Comparison of ENCODE assay signal across 23 cellular contexts in genomic region chr10:125828311-125828710, GRCh38. TPM values are rescaled to one million over a fixed set of nuclear protein-coding genes. Genes with fewer than 3 reads are reported as not detected.
DNase-seq lines count a peak whose midpoint lies in the region; ATAC-seq and TF ChIP-seq lines count a peak whose summit lies in the region.
"Had no signal": no experiment of that assay in that cellular context is flagged by ENCODE, and none has a peak within 500 bp of the region (broad histone marks: within the 10 kb centered on the region; RNA-seq: fewer than 3 reads in every experiment).

No MANE protein-coding gene starts in this region.

- H3K4me3 ChIP-seq in MM.1S (ENCODE audit: low read length) = no peak overlapping the region
- H3K4me3 ChIP-seq in hepatocyte = no peak overlapping the region
- H3K4me3 ChIP-seq: BLaER1, GM12878 had no signal

- H3K9me2 ChIP-seq in MM.1S (replicated peaks; ENCODE audit: insufficient read depth, low read length) = no peaks in the 10 kb centered on the region
- H3K9me2 ChIP-seq in hepatocyte (replicated peaks; ENCODE audit: insufficient read depth) = no peaks in the 10 kb centered on the region

- H3K9ac ChIP-seq in MM.1S (ENCODE audit: low read length) = no peak overlapping the region
- H3K9ac ChIP-seq: BLaER1 had no signal

- peaks cover 18% of the 10 kb centered on the region for H3K36me3 ChIP-seq in MM.1S (replicated peaks; ENCODE audit: insufficient read depth, low read length)
- no peaks in the 10 kb centered on the region for H3K36me3 ChIP-seq in hepatocyte (replicated peaks; ENCODE audit: insufficient read depth, low read depth)

- WGBS in hepatocyte (ENCODE audit: low lambda C conversion rate, missing lambda C conversion rate) = 71% methylated on average over 5 of the region's 5 CpGs

- H3K79me2 ChIP-seq in MM.1S (ENCODE audit: low read length) (peaks cover 64% of the 10 kb centered on the region), hepatocyte (peaks cover 46% of the 10 kb centered on the region)

- H3K9me3 ChIP-seq in MM.1S (replicated peaks; ENCODE audit: insufficient read depth, low read length) (no peaks in the 10 kb centered on the region), hepatocyte (ENCODE audit: low read depth) (no peaks in the 10 kb centered on the region)
- H3K9me3 ChIP-seq: BLaER1 had no signal

- no peaks in the 10 kb centered on the region for H3K9me3 Mint-ChIP-seq in activated T-cell treated with anti-CD3 and anti-CD28 coated beads, Interleukin-2, amount 50 U/mL, for 72 hours
- no peaks in the 10 kb centered on the region for H3K9me3 Mint-ChIP-seq in activated T-cell treated with anti-CD3 and anti-CD28 coated beads, Interleukin-2, amount 50 U/mL, for 4 hours
- H3K9me3 Mint-ChIP-seq in activated naive CD8-positive, alpha-beta T cell (ENCODE audit: low read depth) = no peaks in the 10 kb centered on the region
- H3K9me3 Mint-ChIP-seq in memory B cell = no peaks in the 10 kb centered on the region
- H3K9me3 Mint-ChIP-seq: CD8-positive, alpha-beta memory T cell; H9 had no signal

- no peak overlapping the region for H3K4me2 ChIP-seq in MM.1S (ENCODE audit: low read depth, low read length)
- H3K4me2 ChIP-seq in hepatocyte = no peak overlapping the region
- H3K4me2 ChIP-seq: BLaER1 had no signal

- H3K27me3 ChIP-seq in MM.1S (replicated peaks; ENCODE audit: insufficient read depth, low read length) = no peaks in the 10 kb centered on the region
- H3K27me3 ChIP-seq in hepatocyte = no peaks in the 10 kb centered on the region
- H3K27me3 ChIP-seq: BLaER1 had no signal

- H3K4me1 ChIP-seq in MM.1S (ENCODE audit: low read length) = peaks cover 37% of the 10 kb centered on the region
- H3K4me1 ChIP-seq in hepatocyte (ENCODE audit: insufficient read depth) = peaks cover 10% of the 10 kb centered on the region

- peak overlapping the region; percentile 84 for H3K27ac Mint-ChIP-seq in activated T-cell treated with anti-CD3 and anti-CD28 coated beads, Interleukin-2, amount 50 U/mL, for 72 hours
- H3K27ac Mint-ChIP-seq in activated naive CD8-positive, alpha-beta T cell = peak overlapping the region; percentile 54
- peak overlapping the region; percentile 67 for H3K27ac Mint-ChIP-seq in memory B cell
- H3K27ac Mint-ChIP-seq: H9 had no signal

- H3K4me3 Mint-ChIP-seq in activated T-cell treated with anti-CD3 and anti-CD28 coated beads, Interleukin-2, amount 50 U/mL, for 72 hours = peak overlapping the region in 1 of 2 donors; percentile 13
- H3K4me3 Mint-ChIP-seq in activated T-cell treated with anti-CD3 and anti-CD28 coated beads, Interleukin-2, amount 50 U/mL, for 4 hours = no peak overlapping the region
- H3K4me3 Mint-ChIP-seq in activated naive CD8-positive, alpha-beta T cell = no peak overlapping the region
- H3K4me3 Mint-ChIP-seq in memory B cell = no peak overlapping the region
- H3K4me3 Mint-ChIP-seq: CD8-positive, alpha-beta memory T cell; H9 had no signal

- peaks cover 7 to 34% of the 10 kb centered on the region in 2 donors for H3K36me3 Mint-ChIP-seq in activated T-cell treated with anti-CD3 and anti-CD28 coated beads, Interleukin-2, amount 50 U/mL, for 72 hours (ENCODE audit: insufficient read depth in 2 of 2)
- H3K36me3 Mint-ChIP-seq in activated T-cell treated with anti-CD3 and anti-CD28 coated beads, Interleukin-2, amount 50 U/mL, for 4 hours (ENCODE audit: insufficient read depth) = peaks cover 32% of the 10 kb centered on the region
- peaks cover 10% of the 10 kb centered on the region for H3K36me3 Mint-ChIP-seq in activated naive CD8-positive, alpha-beta T cell
- peaks cover 21% of the 10 kb centered on the region for H3K36me3 Mint-ChIP-seq in memory B cell

- H3K4me1 Mint-ChIP-seq in activated T-cell treated with anti-CD3 and anti-CD28 coated beads, Interleukin-2, amount 50 U/mL, for 72 hours (ENCODE audit: low read depth) = peaks cover 17% of the 10 kb centered on the region
- H3K4me1 Mint-ChIP-seq in activated T-cell treated with anti-CD3 and anti-CD28 coated beads, Interleukin-2, amount 50 U/mL, for 4 hours (ENCODE audit: low read depth) = peaks cover 10% of the 10 kb centered on the region
- H3K4me1 Mint-ChIP-seq in activated naive CD8-positive, alpha-beta T cell (ENCODE audit: low read depth) = peaks cover 22% of the 10 kb centered on the region
- peaks cover 10% of the 10 kb centered on the region for H3K4me1 Mint-ChIP-seq in memory B cell
- H3K4me1 Mint-ChIP-seq: H9 had no signal

- TF ChIP-seq CTCF in MM.1S (IDR thresholded peaks at IDR 0.05; ENCODE audit: low read length) (no peak), hepatocyte (IDR thresholded peaks at IDR 0.05; ENCODE audit: poor library complexity) (no peak)

- no peak for DNase-seq in activated T-cell treated with anti-CD3 and anti-CD28 coated beads, Interleukin-2, amount 50 U/mL, for 72 hours
- no peak for DNase-seq in activated T-cell treated with anti-CD3 and anti-CD28 coated beads, Interleukin-2, amount 50 U/mL, for 4 hours
- DNase-seq in MM.1S (no peak), memory B cell (ENCODE audit: low spot score in 2 of 2) (no peak), hepatocyte (ENCODE audit: low spot score) (no peak)
- no peak for DNase-seq in activated CD4-positive, CD25-positive, alpha-beta regulatory T cell (lab: John Stamatoyannopoulos, UW)
- DNase-seq: CD8-positive, alpha-beta memory T cell; DMS53; EL; H9; NCI-H1105 treated with DMSO at 0.1 percent for 48 hours; NCI-H187; NCI-H2107; NCI-H2227 treated with DMSO at 0.1 percent for 48 hours; NCI-H510A treated with DMSO at 0.1 percent for 48 hours; NCI-H774; OCI-M1; SHP77 had no signal

- H3F3A ChIP-seq in MM.1S (ENCODE audit: insufficient read depth, low read length) = no peaks in the 10 kb centered on the region

- ATAC-seq in activated T-cell treated with anti-CD3 and anti-CD28 coated beads, Interleukin-2, amount 50 U/mL, for 72 hours (replicated peaks in 1 of 2) = peak; percentile 57 to 76
- no peak for ATAC-seq in activated T-cell treated with anti-CD3 and anti-CD28 coated beads, Interleukin-2, amount 50 U/mL, for 4 hours
- ATAC-seq in memory B cell (ENCODE audit: low read depth) (no peak), HG03521 (IDR thresholded peaks at IDR 0.05; ENCODE audit: unreplicated experiment) (no peak)
- ATAC-seq: GM12878 had no signal

- H4K20me1 ChIP-seq in MM.1S (ENCODE audit: insufficient read depth, low read length) (no peaks in the 10 kb centered on the region; the same call in 1 of the 2 replicates), hepatocyte (ENCODE audit: insufficient read depth, poor library complexity, severe bottlenecking) (peaks cover 3% of the 10 kb centered on the region)

- no peaks in the 10 kb centered on the region for H3K27me3 Mint-ChIP-seq in activated T-cell treated with anti-CD3 and anti-CD28 coated beads, Interleukin-2, amount 50 U/mL, for 72 hours (ENCODE audit: low read depth)
- H3K27me3 Mint-ChIP-seq in activated T-cell treated with anti-CD3 and anti-CD28 coated beads, Interleukin-2, amount 50 U/mL, for 4 hours (ENCODE audit: low read depth) = no peaks in the 10 kb centered on the region
- no peaks in the 10 kb centered on the region for H3K27me3 Mint-ChIP-seq in activated naive CD8-positive, alpha-beta T cell
- H3K27me3 Mint-ChIP-seq in memory B cell = no peaks in the 10 kb centered on the region
- H3K27me3 Mint-ChIP-seq: CD8-positive, alpha-beta memory T cell had no signal

- H2AFZ ChIP-seq in MM.1S (ENCODE audit: low read length) (no peak overlapping the region), hepatocyte (no peak overlapping the region)

- H3K27ac ChIP-seq in MM.1S (ENCODE audit: low read length) = peak overlapping the region; percentile 38; the same call in 1 of the 2 replicates
- no peak overlapping the region for H3K27ac ChIP-seq in hepatocyte
- H3K27ac ChIP-seq: BLaER1 had no signal

RNA-seq across cellular contexts. Expression of gene BCCIP, which starts 5.0 kb away (rescaled TPM):
- 10 to 100 TPM; 56.8 to 72.6 TPM for total RNA-seq in activated T-cell treated with anti-CD3 and anti-CD28 coated beads, Interleukin-2, amount 50 U/mL, for 72 hours
- 100 to 1,000 TPM; 159 to 175 (median 166) TPM for total RNA-seq in activated T-cell treated with anti-CD3 and anti-CD28 coated beads, Interleukin-2, amount 50 U/mL, for 4 hours
- total RNA-seq in hepatocyte = 45.0 and 51.5 TPM in 2 replicates
- 63.2 and 65.8 TPM in 2 replicates for polyA plus RNA-seq in hepatocyte

RNA-seq across cellular contexts. Expression of gene UROS, which starts 5.3 kb away (rescaled TPM):
- total RNA-seq in activated T-cell treated with anti-CD3 and anti-CD28 coated beads, Interleukin-2, amount 50 U/mL, for 72 hours = 10 to 100 TPM; 31.6 to 35.4 TPM
- 10 to 100 TPM; 28.0 to 35.1 (median 32.8) TPM for total RNA-seq in activated T-cell treated with anti-CD3 and anti-CD28 coated beads, Interleukin-2, amount 50 U/mL, for 4 hours
- total RNA-seq in hepatocyte = 52.9 and 55.7 TPM in 2 replicates
- polyA plus RNA-seq in hepatocyte = 73.1 and 80.4 TPM in 2 replicates

RNA-seq across cellular contexts. Expression of gene MMP21, which starts 52.7 kb away (rescaled TPM):
- total RNA-seq in activated T-cell treated with anti-CD3 and anti-CD28 coated beads, Interleukin-2, amount 50 U/mL, for 72 hours = not detected
- total RNA-seq in activated T-cell treated with anti-CD3 and anti-CD28 coated beads, Interleukin-2, amount 50 U/mL, for 4 hours = not detected
- total RNA-seq in hepatocyte = not detected in 2 replicates
- polyA plus RNA-seq in hepatocyte = 0.21 and 0.22 TPM in 2 replicates
- total RNA-seq: A673, GM12878, H9 had no signal
- polyA plus RNA-seq: CD8-positive, alpha-beta memory T cell had no signal

RNA-seq across cellular contexts. Expression of gene DHX32, which starts 52.8 kb away (rescaled TPM):
- total RNA-seq in activated T-cell treated with anti-CD3 and anti-CD28 coated beads, Interleukin-2, amount 50 U/mL, for 72 hours = 10 to 100 TPM; 24.4 to 34.4 TPM
- 10 to 100 TPM in 2 of 3 donors, 1 to 10 TPM in 1; 9.3 to 18.0 (median 13.0) TPM for total RNA-seq in activated T-cell treated with anti-CD3 and anti-CD28 coated beads, Interleukin-2, amount 50 U/mL, for 4 hours
- 47.1 and 50.8 TPM in 2 replicates for total RNA-seq in hepatocyte
- 35.8 and 40.6 TPM in 2 replicates for polyA plus RNA-seq in hepatocyte

Comparison
In these comparisons a context has a peak if more than half of its experiments do, and no peak if none do; other contexts are left out.
1. ATAC-seq: peak in activated T-cell treated with anti-CD3 and anti-CD28 coated beads, Interleukin-2, amount 50 U/mL, for 72 hours (2 of 2); none in activated T-cell treated with anti-CD3 and anti-CD28 coated beads, Interleukin-2, amount 50 U/mL, for 4 hours (0 of 2), memory B cell (single experiment) and HG03521 (single experiment).
2. Peak in every context shown above with its lines, with median percentiles within 50 percentile points of each other: H3K27ac Mint-ChIP-seq.